Comparison of ENCODE assay signal across 8 cellular contexts in the genomic region with DNA sequence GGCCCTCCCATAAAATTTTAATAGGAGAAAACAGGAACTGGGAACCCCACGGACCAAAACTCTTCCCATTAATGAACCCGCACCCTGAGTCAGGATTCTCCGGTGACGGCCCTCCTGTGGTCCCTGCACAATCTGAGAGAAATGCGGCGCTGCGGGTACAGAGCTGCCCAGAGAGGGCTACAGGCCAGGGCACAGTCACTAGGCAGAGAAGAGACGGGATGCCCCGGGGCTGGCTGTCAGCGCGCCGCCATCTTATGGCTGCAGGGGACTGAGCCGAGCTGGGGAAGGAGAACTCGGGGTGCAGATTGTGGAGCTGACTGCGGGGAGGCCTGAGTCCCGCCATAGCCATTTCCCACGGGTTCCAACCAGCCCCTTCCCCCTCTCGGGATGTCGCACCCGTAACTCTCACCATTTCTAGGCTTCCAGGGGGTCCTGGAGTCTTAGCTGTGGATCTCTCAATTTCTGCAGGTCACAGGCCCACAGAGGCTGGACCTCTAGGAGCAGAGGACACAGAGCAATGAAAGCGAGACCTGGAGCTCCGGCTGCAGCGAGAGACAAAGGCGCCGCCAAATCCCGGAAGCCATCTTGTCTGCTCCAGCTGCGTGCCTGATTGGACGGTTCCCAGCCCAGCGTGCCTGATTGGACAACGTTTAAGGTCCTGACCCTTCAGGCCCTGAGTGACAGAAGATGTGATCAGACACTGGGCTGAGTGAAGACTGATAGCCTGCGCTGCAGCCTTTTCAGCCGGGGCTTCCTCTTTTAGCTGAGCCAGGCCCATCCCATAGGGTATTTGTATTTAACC. TPM values are rescaled to one million over a fixed set of nuclear protein-coding genes. Genes with fewer than 3 reads are reported as not detected.
DNase-seq lines count a peak whose midpoint lies in the region; ATAC-seq and TF ChIP-seq lines count a peak whose summit lies in the region.

A gene (minus strand): TSS at position 591 of the 802 bp plus-strand sequence. CDS start 179 bp downstream, at position 412.

- peaks cover 25% of the 10 kb centered on the region for H3K4me1 Mint-ChIP-seq in activated CD4-positive, alpha-beta T cell treated with anti-CD3 and anti-CD28 coated beads, Interleukin-2, amount 10 ng/mL, durations not matched to agents 7 days and 5 days

- CTCF ChIA-PET in activated CD4-positive, alpha-beta T cell treated with anti-CD3 and anti-CD28 coated beads, Interleukin-2, amount 10 ng/mL, durations not matched to agents 7 days and 5 days (lab: Charles Lee): interaction anchor here (0.6 kb wide), 1 partner anchor 422 kb away, joined by 3 read pairs; no protein-coding TSS in a partner anchor

- POLR2A ChIA-PET in activated CD4-positive, alpha-beta T cell treated with anti-CD3 and anti-CD28 coated beads, Interleukin-2, amount 10 ng/mL, durations not matched to agents 7 days and 5 days (lab: Charles Lee): interaction anchor here (1.4 to 1.7 kb wide), 2 partner anchors 12 to 228 kb away, joined by 3 to 6 read pairs; a partner anchor contains a TSS

- H3K27me3 Mint-ChIP-seq in activated CD4-positive, alpha-beta T cell treated with anti-CD3 and anti-CD28 coated beads, Interleukin-2, amount 10 ng/mL, durations not matched to agents 7 days and 5 days: no peaks in the 10 kb centered on the region

- peaks cover 0 to 6% of the 10 kb centered on the region in 2 donors for H3K36me3 ChIP-seq in left lung

- ATAC-seq in HG03439 (IDR thresholded peaks at IDR 0.05; ENCODE audit: unreplicated experiment) (peak; percentile 76), left lung (peak; percentile 97)

- peaks cover 32% of the 10 kb centered on the region for H3K9me3 Mint-ChIP-seq in activated CD4-positive, alpha-beta T cell treated with anti-CD3 and anti-CD28 coated beads, Interleukin-2, amount 10 ng/mL, durations not matched to agents 7 days and 5 days

- intact Hi-C loops in left lung (cut with DNase I): no loop called here

- peak within 1 kb of the TSS; percentile 84 to 87 for H3K27ac ChIP-seq in left lung

- H3K27me3 ChIP-seq in left lung: no peaks in the 10 kb centered on the region

- TF ChIP-seq CTCF in left lung (IDR thresholded peaks at IDR 0.05): no peak

- H3K4me3 Mint-ChIP-seq in activated CD4-positive, alpha-beta T cell treated with anti-CD3 and anti-CD28 coated beads, Interleukin-2, amount 10 ng/mL, durations not matched to agents 7 days and 5 days: peak within 1 kb of the TSS; percentile 99

- H3K36me3 Mint-ChIP-seq in activated CD4-positive, alpha-beta T cell treated with anti-CD3 and anti-CD28 coated beads, Interleukin-2, amount 10 ng/mL, durations not matched to agents 7 days and 5 days (ENCODE audit: low read depth): peaks cover 43% of the 10 kb centered on the region

- peak within 1 kb of the TSS; percentile 99 for H3K27ac Mint-ChIP-seq in activated CD4-positive, alpha-beta T cell treated with anti-CD3 and anti-CD28 coated beads, Interleukin-2, amount 10 ng/mL, durations not matched to agents 7 days and 5 days

- peaks cover 0 to 11% of the 10 kb centered on the region in 2 donors for H3K4me1 ChIP-seq in left lung

- DNase-seq in Ammon's horn (ENCODE audit: low spot score) (peak; percentile 96), NCI-H524 (lab: John Stamatoyannopoulos, UW) (peak; percentile 92 to 96), dedifferentiated amniotic fluid mesenchymal stem cell (ENCODE audit: extremely low spot score) (peak; percentile 97), left lung (peak; percentile 88 to 92)
- DNase-seq in activated CD4-positive, alpha-beta T cell treated with anti-CD3 and anti-CD28 coated beads, Interleukin-2, amount 10 ng/mL, durations not matched to agents 7 days and 5 days: peak; percentile 94
- DNase-seq in stimulated activated CD4-positive, alpha-beta T cell treated with anti-CD3 and anti-CD28 coated beads, Interleukin-2, amount 100 ng/mL, for 48 hours: peak; percentile 69 to 71

- H3K9me3 ChIP-seq in left lung: peaks cover 0 to 8% of the 10 kb centered on the region in 2 donors

- TF ChIP-seq POLR2A in GM19193 (IDR thresholded peaks at IDR 0.05; ENCODE audit: extremely low read depth, insufficient read depth, insufficient read length): peak; percentile 80

- H3K4me3 ChIP-seq in left lung: peak within 1 kb of the TSS; percentile 68 to 87

RNA-seq across cellular contexts. Expression of the gene that starts here (rescaled TPM):
- 10 to 100 TPM; 20.9 to 25.5 TPM for total RNA-seq in activated CD4-positive, alpha-beta T cell treated with anti-CD3 and anti-CD28 coated beads, Interleukin-2, amount 10 ng/mL, durations not matched to agents 7 days and 5 days
- total RNA-seq in left lung: 10 to 100 TPM in 1 of 2 donors, 1 to 10 TPM in 1; 9.3 to 12.3 TPM

Comparison
In these comparisons a context has a peak if more than half of its experiments do, and no peak if none do; other contexts are left out.
1. Peak in every context shown above with its lines: DNase-seq, ATAC-seq, H3K4me3 ChIP-seq and H3K27ac ChIP-seq.